In genomic region chr3:15055019-15055557, GRCh38 we compare ENCODE assay signal across 9 cellular contexts. TPM values are rescaled to one million over a fixed set of nuclear protein-coding genes. Genes with fewer than 3 reads are reported as not detected.
A peak's percentile ranks its signal among the peaks of the same experiment; 100 is the strongest.
DNase-seq lines count a peak whose midpoint lies in the region; ATAC-seq, FAIRE-seq and TF ChIP-seq lines count a peak whose summit lies in the region.
"Had no signal": no experiment of that assay in that cellular context is flagged by ENCODE, and none has a peak within 500 bp of the region (broad histone marks: within the 10 kb centered on the region; RNA-seq: fewer than 3 reads in every experiment).

No MANE protein-coding gene starts in this region.

- H3K27me3 ChIP-seq in hepatocyte (no peaks in the 10 kb centered on the region), right lobe of liver (no peaks in the 10 kb centered on the region)

- CTCF ChIA-PET in activated CD4-positive, alpha-beta memory T cell treated with anti-CD3 and anti-CD28 coated beads for 36 hours (lab: Charles Lee), result interaction anchor here (0.6 to 1.5 kb wide), 2 partner anchors 44 to 129 kb away, joined by 3 to 8 read pairs; partner anchors contain the start of gene RBSN

- WGBS in hepatocyte (ENCODE audit: low lambda C conversion rate, missing lambda C conversion rate), result 96% methylated on average over 8 of the region's 8 CpGs
- 87% methylated on average over 7 of the region's 8 CpGs for WGBS in right lobe of liver (ENCODE audit: insufficient coverage, low coverage, low lambda C conversion rate, missing lambda C conversion rate)

- no peak overlapping the region for H3K4me3 ChIP-seq in hepatocyte
- no peak overlapping the region for H3K4me3 ChIP-seq in right lobe of liver

- peak; percentile 42 for FAIRE-seq in GM12892 (lab: Jason Lieb, UNC)
- FAIRE-seq: colon had no signal

- POLR2A ChIA-PET in activated CD4-positive, alpha-beta memory T cell treated with anti-CD3 and anti-CD28 coated beads for 36 hours (lab: Charles Lee), result interaction anchor here (1.1 kb wide), 1 partner anchor 10 kb away, joined by 3 read pairs; the partner anchor contains the start of gene MRPS25

- no peaks in the 10 kb centered on the region for H3K9me2 ChIP-seq in hepatocyte (replicated peaks; ENCODE audit: insufficient read depth)

- H3K4me1 Mint-ChIP-seq in activated CD4-positive, alpha-beta memory T cell treated with anti-CD3 and anti-CD28 coated beads for 36 hours (ENCODE audit: low read depth), result peaks cover 36% of the 10 kb centered on the region

- no peaks in the 10 kb centered on the region for H3K9me3 ChIP-seq in hepatocyte (ENCODE audit: low read depth)
- H3K9me3 ChIP-seq in right lobe of liver, result no peaks in the 10 kb centered on the region

- H3K36me3 ChIP-seq in hepatocyte (replicated peaks; ENCODE audit: insufficient read depth, low read depth), result no peaks in the 10 kb centered on the region
- peaks cover 0 to 49% (median 7%) of the 10 kb centered on the region in 4 donors for H3K36me3 ChIP-seq in right lobe of liver

- H3K4me1 ChIP-seq in hepatocyte (ENCODE audit: insufficient read depth) (no peaks in the 10 kb centered on the region), right lobe of liver (peaks cover 0 to 4% (median 0%) of the 10 kb centered on the region in 4 donors)

- ATAC-seq in HG02852 (IDR thresholded peaks at IDR 0.05; ENCODE audit: unreplicated experiment), result peak; percentile 43
- ATAC-seq in right lobe of liver, result no peak

- H3K27me3 Mint-ChIP-seq in activated CD4-positive, alpha-beta memory T cell treated with anti-CD3 and anti-CD28 coated beads for 36 hours, result no peaks in the 10 kb centered on the region

- peaks cover 50% of the 10 kb centered on the region for H3K36me3 Mint-ChIP-seq in activated CD4-positive, alpha-beta memory T cell treated with anti-CD3 and anti-CD28 coated beads for 36 hours

- peaks cover 2% of the 10 kb centered on the region for H3K9me3 Mint-ChIP-seq in activated CD4-positive, alpha-beta memory T cell treated with anti-CD3 and anti-CD28 coated beads for 36 hours

- no peak overlapping the region for H2AFZ ChIP-seq in hepatocyte

- peaks cover 74% of the 10 kb centered on the region for H3K79me2 ChIP-seq in hepatocyte

- H3K4me3 Mint-ChIP-seq in activated CD4-positive, alpha-beta memory T cell treated with anti-CD3 and anti-CD28 coated beads for 36 hours, result no peak overlapping the region

- DNase-seq in GM12892 (ENCODE audit: insufficient read length), result peak; percentile 30
- DNase-seq in activated CD4-positive, alpha-beta memory T cell treated with anti-CD3 and anti-CD28 coated beads for 36 hours, result peak; percentile 79
- peak; percentile 45 for DNase-seq in myocyte (ENCODE audit: low read depth)
- DNase-seq in SW480 (ENCODE audit: low spot score), result no peak
- DNase-seq in hepatocyte (ENCODE audit: low spot score), result no peak
- DNase-seq in right lobe of liver, result no peak
- no peak for DNase-seq in amniotic stem cell (lab: John Stamatoyannopoulos, UW)

- peak overlapping the region; percentile 73 for H3K27ac Mint-ChIP-seq in activated CD4-positive, alpha-beta memory T cell treated with anti-CD3 and anti-CD28 coated beads for 36 hours

- TF ChIP-seq CTCF in hepatocyte (IDR thresholded peaks at IDR 0.05; ENCODE audit: poor library complexity) (no peak), right lobe of liver (IDR thresholded peaks at IDR 0.05) (no peak)

- intact Hi-C loops in activated CD4-positive, alpha-beta memory T cell treated with anti-CD3 and anti-CD28 coated beads for 36 hours (cut with micrococcal nuclease), result loop anchor here (1.0 kb wide), 1 partner anchor 10 kb away; the partner anchor contains the start of gene MRPS25
- intact Hi-C loops in right lobe of liver (cut with DNase I), result no loop called here

- TF ChIP-seq POLR2A in GM12892 (IDR thresholded peaks at IDR 0.05; ENCODE audit: low read depth, low read length), result no peak
- TF ChIP-seq POLR2A in right lobe of liver (IDR thresholded peaks at IDR 0.05), result no peak

- H3K27ac ChIP-seq in hepatocyte, result no peak overlapping the region
- H3K27ac ChIP-seq in right lobe of liver, result no peak overlapping the region

- no peaks in the 10 kb centered on the region for H4K20me1 ChIP-seq in hepatocyte (ENCODE audit: insufficient read depth, poor library complexity, severe bottlenecking)

- no peak overlapping the region for H3K4me2 ChIP-seq in hepatocyte

RNA-seq across cellular contexts. Expression of gene MRPS25, which starts 10.0 kb away (rescaled TPM):
- polyA plus RNA-seq in GM12892 (2012; ENCODE audit: missing spikeins), result 42.4 TPM
- 10 to 100 TPM; 53.8 to 58.5 TPM for total RNA-seq in activated CD4-positive, alpha-beta memory T cell treated with anti-CD3 and anti-CD28 coated beads for 36 hours
- total RNA-seq in myocyte (23.7 and 30.8 TPM in 2 replicates), hepatocyte (25.6 and 30.9 TPM in 2 replicates), right lobe of liver (10 to 100 TPM; 36.8 to 53.6 (median 48.0) TPM)
- 44.5 TPM for polyA plus RNA-seq in myocyte (2012)
- 59.9 and 75.5 TPM in 2 replicates for polyA plus RNA-seq in hepatocyte

RNA-seq across cellular contexts. Expression of gene RBSN, which starts 43.9 kb away (rescaled TPM):
- polyA plus RNA-seq in GM12892 (2012; ENCODE audit: missing spikeins), result 7.8 TPM
- 10 to 100 TPM; 15.0 to 15.3 TPM for total RNA-seq in activated CD4-positive, alpha-beta memory T cell treated with anti-CD3 and anti-CD28 coated beads for 36 hours
- total RNA-seq in myocyte (26.0 and 31.1 TPM in 2 replicates), hepatocyte (19.1 and 19.4 TPM in 2 replicates), right lobe of liver (10 to 100 TPM; 10.5 to 13.9 (median 11.5) TPM)
- polyA plus RNA-seq in myocyte (2012), result 17.6 TPM
- 19.7 and 21.2 TPM in 2 replicates for polyA plus RNA-seq in hepatocyte

Comparison
In these comparisons a context has a peak if more than half of its experiments do, and no peak if none do; other contexts are left out.
1. DNase-seq: peak in GM12892 (single experiment), activated CD4-positive, alpha-beta memory T cell treated with anti-CD3 and anti-CD28 coated beads for 36 hours (single experiment) and myocyte (single experiment); none in SW480 (single experiment), hepatocyte (single experiment), right lobe of liver (0 of 3) and amniotic stem cell (single experiment).